8 cellular contexts compared by ENCODE assay signal in genomic region chr17:49994085-49995054, GRCh38. TPM values are rescaled to one million over a fixed set of nuclear protein-coding genes. Genes with fewer than 3 reads are reported as not detected.
DNase-seq lines count a peak whose midpoint lies in the region; ATAC-seq, FAIRE-seq and TF ChIP-seq lines count a peak whose summit lies in the region.

No MANE protein-coding gene starts in this region.

- no TSS peak for BruUV-seq in endothelial cell of umbilical vein (replicated peaks; lab: Mats Ljungman, UMichigan)

- H3K27ac ChIP-seq in endothelial cell of umbilical vein (ENCODE audit: insufficient read depth, low read depth, low read length), result no peak overlapping the region

- no peaks in the 10 kb centered on the region for H4K20me1 ChIP-seq in endothelial cell of umbilical vein (replicated peaks; ENCODE audit: control insufficient read depth, extremely low read depth, insufficient read depth, low read length)

- CTCF ChIA-PET in endothelial cell of umbilical vein (lab: Charles Lee), result interaction anchor here (0.7 to 10.5 kb wide), 14 partner anchors 7 to 437 kb away, joined by 3 to 590 read pairs (median 6); no protein-coding TSS in a partner anchor

- intact Hi-C loops in endothelial cell of umbilical vein (cut with micrococcal nuclease) (no loop called here), posterior vena cava (cut with DNase I) (loop anchor here (5.0 to 10.0 kb wide), 5 partner anchors 42 to 440 kb away; no protein-coding TSS in a partner anchor)

- no peak overlapping the region for H2AFZ ChIP-seq in endothelial cell of umbilical vein (ENCODE audit: low read depth, low read length)

- TF ChIP-seq POLR2A in endothelial cell of umbilical vein (IDR thresholded peaks at IDR 0.05; ENCODE audit: low read depth, low read length), result no peak

- dilution Hi-C loops in endothelial cell of umbilical vein (cut with MboI; ENCODE audit: extremely low pct_ligation_motif_present, low sequenced_read_pairs), result no loop called here

- H3K9me3 ChIP-seq in endothelial cell of umbilical vein (replicated peaks; ENCODE audit: control insufficient read depth, insufficient read depth, low read length), result no peaks in the 10 kb centered on the region

- H3K9ac ChIP-seq in endothelial cell of umbilical vein (replicated peaks; ENCODE audit: extremely low read depth, insufficient read depth, low read length), result no peak overlapping the region

- no peaks in the 10 kb centered on the region for H3K9me1 ChIP-seq in endothelial cell of umbilical vein (replicated peaks; ENCODE audit: control insufficient read depth, extremely low read depth, insufficient read depth, low read length)

- H3K79me2 ChIP-seq in endothelial cell of umbilical vein (ENCODE audit: control insufficient read depth, insufficient read depth, low read length), result no peaks in the 10 kb centered on the region

- POLR2A ChIA-PET in endothelial cell of umbilical vein (lab: Charles Lee), result no interaction called here

- no peak for TF ChIP-seq CTCF in GM06990 (IDR thresholded peaks at IDR 0.05; ENCODE audit: insufficient read depth, low read length, poor library complexity, severe bottlenecking)
- no peak for TF ChIP-seq CTCF in endothelial cell of umbilical vein (IDR thresholded peaks at IDR 0.05; ENCODE audit: extremely low read depth in 1 of 2, insufficient read depth in 1 of 2, low read depth in 1 of 2, low read length in 2 of 2)

- H3K27me3 ChIP-seq in GM06990 (replicated peaks; ENCODE audit: control insufficient read depth, insufficient read depth, low read length), result peaks cover 9% of the 10 kb centered on the region
- H3K27me3 ChIP-seq in endothelial cell of umbilical vein (ENCODE audit: control insufficient read depth in 2 of 2, insufficient read depth in 2 of 2, low read length in 2 of 2), result peaks cover 57 to 62% of the 10 kb centered on the region in 2 experiments

- H3K4me1 ChIP-seq in endothelial cell of umbilical vein (ENCODE audit: control insufficient read depth, extremely low read depth, insufficient read depth, low read length), result no peaks in the 10 kb centered on the region

- H3K36me3 ChIP-seq in GM06990 (ENCODE audit: control insufficient read depth, insufficient read depth, low read length) (no peaks in the 10 kb centered on the region), endothelial cell of umbilical vein (ENCODE audit: control insufficient read depth in 2 of 2, extremely low read depth in 1 of 2, insufficient read depth in 2 of 2, low read length in 2 of 2) (no peaks in the 10 kb centered on the region)

- no peak for FAIRE-seq in endothelial cell of umbilical vein (lab: Jason Lieb, UNC)

- H3K4me2 ChIP-seq in endothelial cell of umbilical vein (ENCODE audit: insufficient read depth, low read length), result peak overlapping the region; percentile 14

- DNase-seq in GM06990 (ENCODE audit: extremely low read depth, insufficient read length), result no peak
- DNase-seq in NCI-H748 treated with DMSO at 0.1 percent for 48 hours (lab: John Stamatoyannopoulos, UW), result peak; percentile 27
- peak; percentile 11 for DNase-seq in endothelial cell of umbilical vein (ENCODE audit: low read depth, low spot score)
- DNase-seq in posterior vena cava (ENCODE audit: low spot score), result peak; percentile 55
- DNase-seq in activated CD4-positive, CD25-positive, alpha-beta regulatory T cell treated with anti-CD3 and anti-CD28 coated beads, Interleukin-2, amount 50 U/mL, for 72 hours, result no peak
- no peak for DNase-seq in KG1 (lab: John Stamatoyannopoulos, UW)

- H3K4me3 ChIP-seq in GM06990 (replicated peaks; ENCODE audit: low read depth, low read length) (peak overlapping the region; percentile 34), endothelial cell of umbilical vein (replicated peaks in 1 of 3; ENCODE audit: insufficient read depth in 1 of 3, low read depth in 1 of 3, low read length in 3 of 3) (no peak overlapping the region)

- ATAC-seq in HG02981 (IDR thresholded peaks at IDR 0.05; ENCODE audit: unreplicated experiment) (no peak), HG02763 (IDR thresholded peaks at IDR 0.05; ENCODE audit: unreplicated experiment) (no peak)

TF ChIP-seq in endothelial cell of umbilical vein, 7 proteins besides CTCF, POLR2A, EP300 and RAD21:
- peak; percentile 89 for TF ChIP-seq EZH2 (IDR thresholded peaks at IDR 0.05; ENCODE audit: borderline replicate concordance, low read depth, low read length, severe bottlenecking)
- TF ChIP-seq MYC (IDR thresholded peaks at IDR 0.05; ENCODE audit: low read depth, low read length), result no peak

RNA-seq across cellular contexts. Expression of gene DLX3, which starts 0.7 kb away (rescaled TPM):
- total RNA-seq in endothelial cell of umbilical vein, result not detected in 2 replicates
- polyA plus RNA-seq in endothelial cell of umbilical vein, result not detected in 2 replicates
- not detected in 2 replicates for polyA plus RNA-seq in endothelial cell of umbilical vein (2011; cell fraction: cytosol; rRNA removed)
- polyA plus RNA-seq in endothelial cell of umbilical vein (2011; cell fraction: nucleus; rRNA removed), result not detected in 2 replicates
- not detected in 2 replicates for polyA plus RNA-seq in endothelial cell of umbilical vein (2012)
- polyA minus RNA-seq in endothelial cell of umbilical vein, result not detected in 2 replicates
- polyA minus RNA-seq in endothelial cell of umbilical vein (2011; cell fraction: cytosol; rRNA and poly(A)+ RNA removed), result 0.61 TPM
- polyA minus RNA-seq in endothelial cell of umbilical vein (2011; cell fraction: nucleus; rRNA and poly(A)+ RNA removed), result not detected in 2 replicates
- under 1 TPM in 1 of 2 donors, not detected in 1; 0.23 TPM for total RNA-seq in posterior vena cava

RNA-seq across cellular contexts. Expression of gene DLX4, which starts 25.4 kb away (rescaled TPM):
- total RNA-seq in endothelial cell of umbilical vein, result not detected in 2 replicates
- polyA plus RNA-seq in endothelial cell of umbilical vein, result not detected in 2 replicates
- polyA plus RNA-seq in endothelial cell of umbilical vein (2011; cell fraction: cytosol; rRNA removed), result 0.04 TPM in 1 of 2 replicates, not detected in the other
- polyA plus RNA-seq in endothelial cell of umbilical vein (2011; cell fraction: nucleus; rRNA removed), result 0.08 and 0.32 TPM in 2 replicates
- not detected in 2 replicates for polyA plus RNA-seq in endothelial cell of umbilical vein (2012)
- not detected in 2 replicates for polyA minus RNA-seq in endothelial cell of umbilical vein
- 2.7 TPM for polyA minus RNA-seq in endothelial cell of umbilical vein (2011; cell fraction: cytosol; rRNA and poly(A)+ RNA removed)
- polyA minus RNA-seq in endothelial cell of umbilical vein (2011; cell fraction: nucleus; rRNA and poly(A)+ RNA removed), result not detected in 2 replicates
- under 1 TPM in 1 of 2 donors, not detected in 1; 0.19 TPM for total RNA-seq in posterior vena cava

Comparison
In these comparisons a context has a peak if more than half of its experiments do, and no peak if none do; other contexts are left out.
1. DNase-seq: peak in NCI-H748 treated with DMSO at 0.1 percent for 48 hours (single experiment), endothelial cell of umbilical vein (single experiment) and posterior vena cava (single experiment); none in GM06990 (single experiment), activated CD4-positive, CD25-positive, alpha-beta regulatory T cell treated with anti-CD3 and anti-CD28 coated beads, Interleukin-2, amount 50 U/mL, for 72 hours (single experiment) and KG1 (single experiment).